In the genomic region with DNA sequence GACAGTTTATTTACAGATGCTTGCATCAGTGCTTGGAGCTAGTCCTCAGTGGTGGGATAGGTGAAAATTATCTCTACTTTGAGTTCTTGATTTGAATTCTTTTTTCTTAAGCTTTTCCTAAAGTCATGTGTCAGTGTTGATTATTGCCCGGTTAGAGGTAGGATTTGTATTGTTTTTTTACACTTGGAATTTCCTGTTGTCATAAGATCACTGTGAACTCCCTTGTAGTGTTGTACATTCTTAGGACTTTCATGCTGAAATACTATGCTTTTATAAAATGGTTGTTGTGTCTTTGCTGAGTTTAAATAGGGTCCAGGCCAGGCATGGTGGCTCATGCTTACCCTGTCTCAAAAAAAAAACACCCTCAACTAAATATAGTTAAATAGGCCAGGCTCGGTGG, we compare ENCODE assay signal across 17 cellular contexts.
"Had no signal": no experiment of that assay in that cellular context is flagged by ENCODE, and none has a peak within 500 bp of the region (broad histone marks: within the 10 kb centered on the region; RNA-seq: fewer than 3 reads in every experiment).

No MANE protein-coding gene starts in this region.

- ATAC-seq: activated CD4-positive, CD25-positive, alpha-beta regulatory T cell treated with anti-CD3 and anti-CD28 coated beads, Interleukin-2, amount 50 U/mL, for 24 hours; pancreas; stimulated activated naive B cell treated with anti-CD40 and anti-IgM and Interleukin-4, amounts not matched to agents 10 μg/mL and 1 μg/mL and 100 μg/mL, for 72 hours; T-cell had no signal

- H3K9me3 ChIP-seq: pancreas, tibial nerve, uterus had no signal

- H3K27me3 ChIP-seq: pancreas, tibial nerve, uterus had no signal

- H3K27me3 Mint-ChIP-seq: dendritic cell treated with granulocyte-macrophage colony-stimulating factor and Interleukin-4, amounts not matched to agents 40 ng/mL and 50 ng/mL, for 4 days; stimulated activated naive B cell treated with anti-CD40 and anti-IgM and Interleukin-4, amounts not matched to agents 10 μg/mL and 1 μg/mL and 100 μg/mL, for 72 hours; T-cell had no signal

- H3K27ac ChIP-seq: pancreas, SK-N-MC, tibial nerve, uterus had no signal

- H3K27ac Mint-ChIP-seq: activated T-helper 1 cell treated with anti-CD3 and anti-CD28 coated beads, Interleukin-12 subunit alpha, Interleukin-12 subunit beta, Interleukin-2, Interleukin-4 antibody, amounts not matched to agents 30 ng/mL and 10 ng/mL and 1 ng/mL, durations not matched to agents 14 hours and 24 hours and 36 hours; dendritic cell treated with granulocyte-macrophage colony-stimulating factor and Interleukin-4, amounts not matched to agents 40 ng/mL and 50 ng/mL, for 4 days; stimulated activated naive B cell treated with anti-CD40 and anti-IgM and Interleukin-4, amounts not matched to agents 10 μg/mL and 1 μg/mL and 100 μg/mL, for 72 hours had no signal

- H3K36me3 ChIP-seq: uterus had no signal

- H3K9me3 Mint-ChIP-seq: activated T-helper 1 cell treated with anti-CD3 and anti-CD28 coated beads, Interleukin-12 subunit alpha, Interleukin-12 subunit beta, Interleukin-2, Interleukin-4 antibody, amounts not matched to agents 30 ng/mL and 10 ng/mL and 1 ng/mL, durations not matched to agents 14 hours and 24 hours and 36 hours; dendritic cell treated with granulocyte-macrophage colony-stimulating factor and Interleukin-4, amounts not matched to agents 40 ng/mL and 50 ng/mL, for 4 days; stimulated activated naive B cell treated with anti-CD40 and anti-IgM and Interleukin-4, amounts not matched to agents 10 μg/mL and 1 μg/mL and 100 μg/mL, for 72 hours; T-cell had no signal

- DNase-seq: activated naive CD4-positive, alpha-beta T cell treated with Interleukin-2 at 50 U/mL for 16 hours; central memory CD4-positive, alpha-beta T cell; midbrain; pancreas; retina; stimulated activated CD4-positive, alpha-beta T cell treated with anti-CD3 and anti-CD28 coated beads, Interleukin-12 subunit alpha, Interleukin-12 subunit beta, amount 100 ng/mL, for 4 hours; stimulated activated CD4-positive, alpha-beta T cell treated with anti-CD3 and anti-CD28 coated beads, Interleukin-2, amount 100 ng/mL, for 24 hours; stimulated activated naive B cell treated with anti-CD40 and anti-IgM and Interleukin-4, amounts not matched to agents 10 μg/mL and 1 μg/mL and 100 μg/mL, for 72 hours; T-cell; T1000; uterus had no signal

- H3K4me3 Mint-ChIP-seq: activated T-helper 1 cell treated with anti-CD3 and anti-CD28 coated beads, Interleukin-12 subunit alpha, Interleukin-12 subunit beta, Interleukin-2, Interleukin-4 antibody, amounts not matched to agents 30 ng/mL and 10 ng/mL and 1 ng/mL, durations not matched to agents 14 hours and 24 hours and 36 hours; dendritic cell treated with granulocyte-macrophage colony-stimulating factor and Interleukin-4, amounts not matched to agents 40 ng/mL and 50 ng/mL, for 4 days; stimulated activated naive B cell treated with anti-CD40 and anti-IgM and Interleukin-4, amounts not matched to agents 10 μg/mL and 1 μg/mL and 100 μg/mL, for 72 hours; T-cell had no signal

- H3K4me1 ChIP-seq: pancreas, uterus had no signal

- H3K4me3 ChIP-seq: lung, pancreas, SK-N-MC, tibial nerve, uterus had no signal
